14 cellular contexts compared by ENCODE assay signal in genomic region chr22:38220163-38220562, GRCh38. TPM values are rescaled to one million over a fixed set of nuclear protein-coding genes. Genes with fewer than 3 reads are reported as not detected.
DNase-seq lines count a peak whose midpoint lies in the region; TF ChIP-seq lines count a peak whose summit lies in the region.
"Had no signal": no experiment of that assay in that cellular context is flagged by ENCODE, and none has a peak within 500 bp of the region (broad histone marks: within the 10 kb centered on the region; RNA-seq: fewer than 3 reads in every experiment).

No MANE protein-coding gene starts in this region.

- no peak overlapping the region for H3K4me3 ChIP-seq in CD4-positive, alpha-beta memory T cell (ENCODE audit: low read length in 2 of 2)
- H3K4me3 ChIP-seq in PC-9 = no peak overlapping the region
- H3K4me3 ChIP-seq in esophagus muscularis mucosa = no peak overlapping the region
- H3K4me3 ChIP-seq in sigmoid colon = no peak overlapping the region
- no peak overlapping the region for H3K4me3 ChIP-seq in A673 (ENCODE audit: low read depth, low read length, poor library complexity, severe bottlenecking)

- BruUV-seq in PC-9 (replicated peaks; lab: Mats Ljungman, UMichigan) (no TSS peak), A673 (replicated peaks; lab: Mats Ljungman, UMichigan) (no TSS peak)

- H3K27me3 ChIP-seq in CD4-positive, alpha-beta memory T cell (ENCODE audit: insufficient read depth, low read length) = no peaks in the 10 kb centered on the region
- H3K27me3 ChIP-seq in PC-9 (ENCODE audit: insufficient read depth, low read depth) (no peaks in the 10 kb centered on the region), esophagus muscularis mucosa (no peaks in the 10 kb centered on the region), sigmoid colon (no peaks in the 10 kb centered on the region), A673 (replicated peaks; ENCODE audit: insufficient read depth, low read depth, low read length, poor library complexity) (no peaks in the 10 kb centered on the region)

- H3K9me3 Mint-ChIP-seq in CD4-positive, alpha-beta memory T cell = peaks cover 0 to 5% (median 0%) of the 10 kb centered on the region in 8 donors
- H3K9me3 Mint-ChIP-seq: activated CD4-positive, alpha-beta T cell treated with anti-CD3 and anti-CD28 coated beads, Interleukin-2, amount 10 ng/mL, durations not matched to agents 24 days and 14 days; activated naive CD8-positive, alpha-beta T cell treated with anti-CD3 and anti-CD28 coated beads, Interleukin-2, amount 10 ng/mL, durations not matched to agents 7 days and 5 days had no signal

- H3F3A ChIP-seq in PC-9 (ENCODE audit: insufficient read depth, low read depth) = peaks cover 61% of the 10 kb centered on the region

- no peak for DNase-seq in CD4-positive, alpha-beta memory T cell
- DNase-seq in PC-9 (no peak), esophagus muscularis mucosa (ENCODE audit: extremely low spot score) (no peak), sigmoid colon (no peak), NCI-H774 (lab: John Stamatoyannopoulos, UW) (no peak), superior temporal gyrus (ENCODE audit: extremely low spot score) (no peak), A673 (ENCODE audit: low spot score) (no peak)
- DNase-seq in activated CD4-positive, alpha-beta T cell treated with anti-CD3 and anti-CD28 coated beads for 4 hours = no peak
- DNase-seq: activated CD4-positive, alpha-beta T cell treated with anti-CD3 and anti-CD28 coated beads, Interleukin-2, amount 10 ng/mL, durations not matched to agents 24 days and 14 days; activated naive CD8-positive, alpha-beta T cell treated with anti-CD3 and anti-CD28 coated beads, Interleukin-2, amount 10 ng/mL, durations not matched to agents 7 days and 5 days; islet precursor cell; NCI-H2107; stimulated activated CD8-positive, alpha-beta memory T cell treated with anti-CD3 and anti-CD28 coated beads, Interleukin-4, amount 100 ng/mL, for 48 hours had no signal

- peaks cover 5 to 27% of the 10 kb centered on the region in 2 donors for H3K36me3 Mint-ChIP-seq in CD4-positive, alpha-beta memory T cell

- no peaks in the 10 kb centered on the region for H4K20me1 ChIP-seq in PC-9 (ENCODE audit: insufficient read depth)

- H3K27ac ChIP-seq in CD4-positive, alpha-beta memory T cell (ENCODE audit: low read depth, low read length) = peak overlapping the region; percentile 75
- peak overlapping the region; percentile 89 for H3K27ac ChIP-seq in PC-9
- H3K27ac ChIP-seq in esophagus muscularis mucosa (replicated peaks in 1 of 4) = peak overlapping the region; percentile 83 to 90 (median 88)
- peak overlapping the region; percentile 86 to 91 (median 90) for H3K27ac ChIP-seq in sigmoid colon
- no peak overlapping the region for H3K27ac ChIP-seq in A673 (ENCODE audit: low read depth, low read length, poor library complexity, severe bottlenecking)

- WGBS in esophagus muscularis mucosa = 80% methylated on average over 7 of the region's 8 CpGs
- WGBS in sigmoid colon, 2 donors = 88 to 90% methylated on average over 8 of the region's 8 CpGs

- peak overlapping the region in 6 of 7 donors; percentile 15 to 81 (median 74) for H3K27ac Mint-ChIP-seq in CD4-positive, alpha-beta memory T cell
- H3K27ac Mint-ChIP-seq: activated CD4-positive, alpha-beta T cell treated with anti-CD3 and anti-CD28 coated beads, Interleukin-2, amount 10 ng/mL, durations not matched to agents 24 days and 14 days; activated naive CD8-positive, alpha-beta T cell treated with anti-CD3 and anti-CD28 coated beads, Interleukin-2, amount 10 ng/mL, durations not matched to agents 7 days and 5 days had no signal

- peaks cover 15 to 42% (median 32%) of the 10 kb centered on the region in 4 donors for H3K4me1 Mint-ChIP-seq in CD4-positive, alpha-beta memory T cell

- H3K36me3 ChIP-seq in CD4-positive, alpha-beta memory T cell (ENCODE audit: insufficient read depth, low read length) = peaks cover 8% of the 10 kb centered on the region
- peaks cover 20% of the 10 kb centered on the region for H3K36me3 ChIP-seq in PC-9 (ENCODE audit: low read depth)
- H3K36me3 ChIP-seq in esophagus muscularis mucosa = peaks cover 4 to 66% (median 51%) of the 10 kb centered on the region in 4 donors
- peaks cover 0 to 41% (median 18%) of the 10 kb centered on the region in 4 donors for H3K36me3 ChIP-seq in sigmoid colon
- no peaks in the 10 kb centered on the region for H3K36me3 ChIP-seq in A673 (ENCODE audit: insufficient read depth, low read length, poor library complexity, severe bottlenecking)

- no peak overlapping the region for H2AFZ ChIP-seq in PC-9

- CTCF ChIA-PET in CD4-positive, alpha-beta memory T cell (lab: Charles Lee; ENCODE audit: partially characterized antibody) = interaction anchor here (1.4 kb wide), 1 partner anchor 9 kb away, joined by 3 read pairs; no protein-coding TSS in a partner anchor
- CTCF ChIA-PET in PC-9 (lab: Charles Lee) (interaction anchor here (0.6 kb wide), 1 partner anchor 130 kb away, joined by 19 read pairs; no protein-coding TSS in a partner anchor), A673 (lab: Charles Lee) (no interaction called here)

- TF ChIP-seq CTCF in PC-9 (conservative IDR thresholded peaks at IDR 0.05) = no peak
- no peak for TF ChIP-seq CTCF in esophagus muscularis mucosa (IDR thresholded peaks at IDR 0.05)
- TF ChIP-seq CTCF in sigmoid colon (IDR thresholded peaks at IDR 0.05) = no peak
- no peak for TF ChIP-seq CTCF in A673 (conservative IDR thresholded peaks at IDR 0.05; ENCODE audit: low read depth, low read length)

- H3K4me2 ChIP-seq in PC-9 = no peak overlapping the region

- no peaks in the 10 kb centered on the region for H3K27me3 Mint-ChIP-seq in CD4-positive, alpha-beta memory T cell
- H3K27me3 Mint-ChIP-seq: activated CD4-positive, alpha-beta T cell treated with anti-CD3 and anti-CD28 coated beads, Interleukin-2, amount 10 ng/mL, durations not matched to agents 24 days and 14 days; activated naive CD8-positive, alpha-beta T cell treated with anti-CD3 and anti-CD28 coated beads, Interleukin-2, amount 10 ng/mL, durations not matched to agents 7 days and 5 days had no signal

- H3K9me3 ChIP-seq in CD4-positive, alpha-beta memory T cell (ENCODE audit: control insufficient read depth in 1 of 2, low read length in 2 of 2) = no peaks in the 10 kb centered on the region
- no peaks in the 10 kb centered on the region for H3K9me3 ChIP-seq in PC-9 (ENCODE audit: insufficient read depth, low read depth)
- H3K9me3 ChIP-seq in esophagus muscularis mucosa = no peaks in the 10 kb centered on the region
- no peaks in the 10 kb centered on the region for H3K9me3 ChIP-seq in sigmoid colon
- no peaks in the 10 kb centered on the region for H3K9me3 ChIP-seq in A673 (ENCODE audit: low read depth, low read length, poor library complexity, severe bottlenecking)

- no peak for TF ChIP-seq POLR2A in esophagus muscularis mucosa (IDR thresholded peaks at IDR 0.05; ENCODE audit: low read depth)
- TF ChIP-seq POLR2A in sigmoid colon (IDR thresholded peaks at IDR 0.05) = no peak

- H3K4me3 Mint-ChIP-seq in CD4-positive, alpha-beta memory T cell = peak overlapping the region in 1 of 8 donors; percentile 20
- H3K4me3 Mint-ChIP-seq: activated CD4-positive, alpha-beta T cell treated with anti-CD3 and anti-CD28 coated beads, Interleukin-2, amount 10 ng/mL, durations not matched to agents 24 days and 14 days; activated naive CD8-positive, alpha-beta T cell treated with anti-CD3 and anti-CD28 coated beads, Interleukin-2, amount 10 ng/mL, durations not matched to agents 7 days and 5 days; CD14-positive monocyte had no signal

- H3K9me2 ChIP-seq in PC-9 (ENCODE audit: insufficient read depth) = no peaks in the 10 kb centered on the region

- H3K79me2 ChIP-seq in PC-9 (ENCODE audit: low read depth) = no peaks in the 10 kb centered on the region

- POLR2A ChIA-PET in CD4-positive, alpha-beta memory T cell (lab: Charles Lee; ENCODE audit: partially characterized antibody) = interaction anchor here (7.1 kb wide), 1 partner anchor 18 kb away, joined by 72 read pairs; the partner anchor contains the start of gene MAFF
- POLR2A ChIA-PET in PC-9 (lab: Charles Lee; ENCODE audit: unreplicated experiment) = interaction anchor here (0.6 to 0.8 kb wide), 2 partner anchors 8 to 64 kb away, joined by 3 to 5 read pairs; no protein-coding TSS in a partner anchor
- POLR2A ChIA-PET in A673 (lab: Charles Lee; ENCODE audit: low non-redundant PET) = no interaction called here

- intact Hi-C loops in CD4-positive, alpha-beta memory T cell (cut with micrococcal nuclease) = no loop called here
- intact Hi-C loops in PC-9 (cut with micrococcal nuclease; ENCODE audit: unreplicated experiment) (no loop called here), esophagus muscularis mucosa (cut with DNase I) (no loop called here), sigmoid colon (cut with DNase I) (no loop called here), A673 (cut with micrococcal nuclease; ENCODE audit: unreplicated experiment) (no loop called here)

- TF ChIP-seq EP300 in esophagus muscularis mucosa (IDR thresholded peaks at IDR 0.05) (no peak), sigmoid colon (IDR thresholded peaks at IDR 0.05) (no peak)

- peaks cover 27% of the 10 kb centered on the region for H3K4me1 ChIP-seq in CD4-positive, alpha-beta memory T cell (ENCODE audit: insufficient read depth, low read length)
- H3K4me1 ChIP-seq in PC-9 (replicated peaks; ENCODE audit: insufficient read depth) (peaks cover 38% of the 10 kb centered on the region), esophagus muscularis mucosa (peaks cover 26 to 37% (median 32%) of the 10 kb centered on the region in 4 donors), sigmoid colon (peaks cover 0 to 34% (median 29%) of the 10 kb centered on the region in 4 donors), A673 (ENCODE audit: insufficient read depth, low read length, poor library complexity, severe bottlenecking) (peaks cover 13% of the 10 kb centered on the region)

RNA-seq across cellular contexts. Expression of gene MAFF, which starts 18.4 kb away (rescaled TPM):
- 1 to 10 TPM; 6.8 TPM for total RNA-seq in CD4-positive, alpha-beta memory T cell
- 1 to 10 TPM; 3.3 to 3.5 TPM for polyA plus RNA-seq in CD4-positive, alpha-beta memory T cell
- total RNA-seq in PC-9 (2021) = 27.9 and 41.8 TPM in 2 replicates
- 100 to 1,000 TPM in 1 of 4 donors, 10 to 100 TPM in 3; 26.2 to 182 (median 54.3) TPM for total RNA-seq in esophagus muscularis mucosa
- 100 to 1,000 TPM in 1 of 4 donors, 10 to 100 TPM in 3; 15.3 to 104 (median 26.1) TPM for total RNA-seq in sigmoid colon
- polyA plus RNA-seq in sigmoid colon = 10 to 100 TPM; 18.5 to 41.4 (median 35.4) TPM
- 5.0 and 6.3 TPM in 2 replicates for total RNA-seq in A673 (2021)

RNA-seq across cellular contexts. Expression of gene PLA2G6, which starts 38.5 kb away (rescaled TPM):
- total RNA-seq in CD4-positive, alpha-beta memory T cell = 100 to 1,000 TPM; 228 to 238 TPM
- polyA plus RNA-seq in CD4-positive, alpha-beta memory T cell = 1 to 10 TPM; 1.1 to 4.7 TPM
- total RNA-seq in PC-9 (2021) (39.8 and 45.6 TPM in 2 replicates), esophagus muscularis mucosa (10 to 100 TPM; 13.9 to 18.3 (median 15.6) TPM), sigmoid colon (10 to 100 TPM; 10.7 to 36.2 (median 26.5) TPM), A673 (2021) (31.8 and 40.8 TPM in 2 replicates)
- 10 to 100 TPM in 1 of 3 donors, 1 to 10 TPM in 2; 6.6 to 21.1 (median 8.6) TPM for polyA plus RNA-seq in sigmoid colon

RNA-seq across cellular contexts. Expression of gene TMEM184B, which starts 52.6 kb away (rescaled TPM):
- total RNA-seq in CD4-positive, alpha-beta memory T cell = 10 to 100 TPM; 35.7 to 36.6 TPM
- polyA plus RNA-seq in CD4-positive, alpha-beta memory T cell = 10 to 100 TPM in 1 of 2 donors, 1 to 10 TPM in 1; 9.0 to 23.8 TPM
- total RNA-seq in PC-9 (2021) (185 and 192 TPM in 2 replicates), esophagus muscularis mucosa (100 to 1,000 TPM in 1 of 4 donors, 10 to 100 TPM in 3; 39.4 to 108 (median 75.3) TPM), sigmoid colon (10 to 100 TPM; 42.6 to 96.4 (median 68.1) TPM), A673 (2021) (45.6 and 50.9 TPM in 2 replicates)
- polyA plus RNA-seq in sigmoid colon = 10 to 100 TPM in 1 of 3 donors, 1 to 10 TPM in 2; 7.2 to 34.3 (median 8.1) TPM
